1 cellular context compared by ENCODE assay signal in the genomic region with DNA sequence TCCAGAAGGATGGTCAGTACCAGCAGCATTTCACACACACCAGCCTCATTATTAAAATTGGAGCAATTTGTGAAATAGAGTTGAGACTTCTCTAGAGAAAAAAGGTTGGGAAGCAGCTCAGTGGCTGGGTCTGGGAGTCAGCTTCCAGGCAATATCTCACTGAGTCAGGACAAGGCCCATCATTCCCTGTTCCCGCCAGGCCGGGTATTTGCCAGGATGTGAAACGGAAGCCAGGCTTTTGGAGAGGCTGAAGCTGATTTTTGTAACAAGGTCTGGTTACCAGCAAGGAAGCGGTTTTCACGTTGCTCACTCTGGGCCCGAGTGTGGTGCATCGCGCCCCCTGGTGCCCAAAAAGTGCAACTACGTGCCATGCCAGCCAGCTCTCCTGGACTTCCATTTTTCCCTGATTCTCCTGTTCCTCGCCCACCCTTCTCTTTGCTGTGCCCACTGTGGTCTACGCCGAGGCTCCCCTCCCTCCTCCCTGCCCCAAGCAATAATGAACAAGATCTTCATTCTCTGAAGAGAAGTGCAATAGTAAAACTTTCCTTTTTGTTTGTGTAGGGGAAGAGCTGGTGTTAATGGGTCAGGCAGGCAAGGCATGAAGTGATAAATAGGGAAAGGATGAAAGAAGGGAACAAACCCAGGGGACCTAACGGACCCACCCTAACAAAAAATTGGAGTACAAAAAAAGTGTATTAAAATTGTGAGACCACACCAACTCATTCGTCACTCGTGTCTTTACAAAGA.
TF ChIP-seq lines count a peak whose summit lies in the region.

No MANE protein-coding gene starts in this region.

TF ChIP-seq in K562, 482 proteins besides CTCF, POLR2A, EP300 and RAD21 (continued from another document and continues in another):
- TF ChIP-seq RBM34 (IDR thresholded peaks at IDR 0.05; ENCODE audit: borderline replicate concordance, insufficient read depth, low read length): no peak
- TF ChIP-seq OTX1 (CRISPR knock-in tag; IDR thresholded peaks at IDR 0.05): no peak
- TF ChIP-seq GABPB2 (CRISPR knock-in tag; conservative IDR thresholded peaks at IDR 0.05): no peak
- TF ChIP-seq NFATC3 (IDR thresholded peaks at IDR 0.05): no peak
- TF ChIP-seq TCF7L2 (IDR thresholded peaks at IDR 0.05; ENCODE audit: low read depth, low read length): no peak
- no peak for TF ChIP-seq MCM2 (IDR thresholded peaks at IDR 0.05; ENCODE audit: low read depth)
- TF ChIP-seq ZNF133 (CRISPR knock-in tag; IDR thresholded peaks at IDR 0.05): no peak
- TF ChIP-seq SMC3 (conservative IDR thresholded peaks at IDR 0.05; ENCODE audit: insufficient read depth, low read depth, low read length): peak; percentile 98
- 0 out of 2 replicates have a peak, but pooled peaks have one; percentile 13 for TF ChIP-seq ETV1 (tag; conservative IDR thresholded peaks at IDR 0.05; ENCODE audit: low read depth)
- TF ChIP-seq BCOR (IDR thresholded peaks at IDR 0.05): no peak
- TF ChIP-seq ZNF511 (CRISPR knock-in tag; IDR thresholded peaks at IDR 0.05): peak; percentile 35; the same call in 1 of the 2 replicates
- 0 out of 2 replicates have a peak, but pooled peaks have one; percentile 15 for TF ChIP-seq ESRRA (IDR thresholded peaks at IDR 0.05; ENCODE audit: borderline replicate concordance, low read depth)
- TF ChIP-seq, protein P1, sequence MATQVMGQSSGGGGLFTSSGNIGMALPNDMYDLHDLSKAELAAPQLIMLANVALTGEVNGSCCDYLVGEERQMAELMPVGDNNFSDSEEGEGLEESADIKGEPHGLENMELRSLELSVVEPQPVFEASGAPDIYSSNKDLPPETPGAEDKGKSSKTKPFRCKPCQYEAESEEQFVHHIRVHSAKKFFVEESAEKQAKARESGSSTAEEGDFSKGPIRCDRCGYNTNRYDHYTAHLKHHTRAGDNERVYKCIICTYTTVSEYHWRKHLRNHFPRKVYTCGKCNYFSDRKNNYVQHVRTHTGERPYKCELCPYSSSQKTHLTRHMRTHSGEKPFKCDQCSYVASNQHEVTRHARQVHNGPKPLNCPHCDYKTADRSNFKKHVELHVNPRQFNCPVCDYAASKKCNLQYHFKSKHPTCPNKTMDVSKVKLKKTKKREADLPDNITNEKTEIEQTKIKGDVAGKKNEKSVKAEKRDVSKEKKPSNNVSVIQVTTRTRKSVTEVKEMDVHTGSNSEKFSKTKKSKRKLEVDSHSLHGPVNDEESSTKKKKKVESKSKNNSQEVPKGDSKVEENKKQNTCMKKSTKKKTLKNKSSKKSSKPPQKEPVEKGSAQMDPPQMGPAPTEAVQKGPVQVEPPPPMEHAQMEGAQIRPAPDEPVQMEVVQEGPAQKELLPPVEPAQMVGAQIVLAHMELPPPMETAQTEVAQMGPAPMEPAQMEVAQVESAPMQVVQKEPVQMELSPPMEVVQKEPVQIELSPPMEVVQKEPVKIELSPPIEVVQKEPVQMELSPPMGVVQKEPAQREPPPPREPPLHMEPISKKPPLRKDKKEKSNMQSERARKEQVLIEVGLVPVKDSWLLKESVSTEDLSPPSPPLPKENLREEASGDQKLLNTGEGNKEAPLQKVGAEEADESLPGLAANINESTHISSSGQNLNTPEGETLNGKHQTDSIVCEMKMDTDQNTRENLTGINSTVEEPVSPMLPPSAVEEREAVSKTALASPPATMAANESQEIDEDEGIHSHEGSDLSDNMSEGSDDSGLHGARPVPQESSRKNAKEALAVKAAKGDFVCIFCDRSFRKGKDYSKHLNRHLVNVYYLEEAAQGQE (CRISPR knock-in tag; IDR thresholded peaks at IDR 0.05; ENCODE audit: low read depth): no peak
- no peak for TF ChIP-seq SETDB1 (IDR thresholded peaks at IDR 0.05; ENCODE audit: low read length)
- peak; percentile 34; the same call in 1 of the 2 replicates for TF ChIP-seq JUND (IDR thresholded peaks at IDR 0.05; ENCODE audit: borderline replicate concordance, low read depth, low read length)
- no peak for TF ChIP-seq JUND (tag; IDR thresholded peaks at IDR 0.05; ENCODE audit: borderline replicate concordance, low read depth, low read length)
- TF ChIP-seq TFAP4 (CRISPR knock-in tag; IDR thresholded peaks at IDR 0.05; ENCODE audit: borderline replicate concordance): peak; percentile 39; the same call in 1 of the 2 replicates
- TF ChIP-seq MAFK (IDR thresholded peaks at IDR 0.05; ENCODE audit: low read length): no peak
- TF ChIP-seq POLR3A (IDR thresholded peaks at IDR 0.05; ENCODE audit: borderline replicate concordance, extremely low read depth, insufficient read depth, insufficient read length): no peak
- TF ChIP-seq ATF2 (CRISPR knock-in tag; IDR thresholded peaks at IDR 0.05): no peak
- TF ChIP-seq ETV6 (IDR thresholded peaks at IDR 0.05; ENCODE audit: borderline replicate concordance in 1 of 2, low read depth in 2 of 2, low read length in 1 of 2): no peak
- TF ChIP-seq ETV6 (CRISPR knock-in tag; IDR thresholded peaks at IDR 0.05; ENCODE audit: borderline replicate concordance): no peak
- TF ChIP-seq NFIC (IDR thresholded peaks at IDR 0.05): no peak
- no peak for TF ChIP-seq MBD2 (IDR thresholded peaks at IDR 0.05; ENCODE audit: borderline replicate concordance, low read depth)
- no peak for TF ChIP-seq PHF8 (IDR thresholded peaks at IDR 0.05; ENCODE audit: borderline replicate concordance, low read length)
- no peak for TF ChIP-seq NFRKB (IDR thresholded peaks at IDR 0.05; ENCODE audit: low read depth)
- TF ChIP-seq ZBTB26 (CRISPR knock-in tag; IDR thresholded peaks at IDR 0.05): no peak
- no peak for TF ChIP-seq ZNF717 (CRISPR knock-in tag; IDR thresholded peaks at IDR 0.05)
- 0 out of 2 replicates have a peak, but pooled peaks have one; percentile 40 for TF ChIP-seq MYNN (IDR thresholded peaks at IDR 0.05)
- TF ChIP-seq MYNN (CRISPR knock-in tag; IDR thresholded peaks at IDR 0.05): no peak
- TF ChIP-seq BHLHE40 (IDR thresholded peaks at IDR 0.05; ENCODE audit: low read length): 0 out of 2 replicates have a peak, but pooled peaks have one; percentile 44
- TF ChIP-seq FOXA3 (CRISPR knock-in tag; conservative IDR thresholded peaks at IDR 0.05 in 1 of 2, IDR thresholded peaks at IDR 0.05 in 1 of 2): no peak
- no peak for TF ChIP-seq HIVEP1 (CRISPR knock-in tag; IDR thresholded peaks at IDR 0.05)
- 0 out of 2 replicates have a peak, but pooled peaks have one; percentile 23 for TF ChIP-seq EHMT2 (IDR thresholded peaks at IDR 0.05)
- TF ChIP-seq XRCC5 (IDR thresholded peaks at IDR 0.05; ENCODE audit: low read depth, low read length): peak; percentile 34; the same call in 1 of the 2 replicates
- no peak for TF ChIP-seq ZNF699 (CRISPR knock-in tag; IDR thresholded peaks at IDR 0.05; ENCODE audit: insufficient replicate concordance)
- TF ChIP-seq MEF2D (tag; conservative IDR thresholded peaks at IDR 0.05; ENCODE audit: low read depth): no peak
- TF ChIP-seq STAT5A (IDR thresholded peaks at IDR 0.05; ENCODE audit: borderline replicate concordance, low read length): no peak
- 0 out of 2 replicates have a peak, but pooled peaks have one; percentile 32 for TF ChIP-seq FOXK1 (CRISPR knock-in tag; IDR thresholded peaks at IDR 0.05; ENCODE audit: borderline replicate concordance)
- no peak for TF ChIP-seq RAD51 (IDR thresholded peaks at IDR 0.05; ENCODE audit: borderline replicate concordance, low read depth)
- no peak for TF ChIP-seq NR0B1 (IDR thresholded peaks at IDR 0.05; ENCODE audit: partially characterized antibody)
- TF ChIP-seq KLF6 (CRISPR knock-in tag; IDR thresholded peaks at IDR 0.05; ENCODE audit: borderline replicate concordance): no peak
- no peak for TF ChIP-seq IRF9 (tag; IDR thresholded peaks at IDR 0.05)
- peak; percentile 49 for TF ChIP-seq ZFP36 (IDR thresholded peaks at IDR 0.05; ENCODE audit: low read depth, low read length, partially characterized antibody)
- TF ChIP-seq MAZ (CRISPR knock-in tag; conservative IDR thresholded peaks at IDR 0.05 in 1 of 2, IDR thresholded peaks at IDR 0.05 in 1 of 2): no peak
- 0 out of 2 replicates have a peak, but pooled peaks have one; percentile 29 for TF ChIP-seq HCFC1 (IDR thresholded peaks at IDR 0.05; ENCODE audit: low read depth, low read length)
- TF ChIP-seq MXD1 (CRISPR knock-in tag; IDR thresholded peaks at IDR 0.05; ENCODE audit: borderline replicate concordance, poor library complexity, severe bottlenecking): no peak
- TF ChIP-seq, protein P2, sequence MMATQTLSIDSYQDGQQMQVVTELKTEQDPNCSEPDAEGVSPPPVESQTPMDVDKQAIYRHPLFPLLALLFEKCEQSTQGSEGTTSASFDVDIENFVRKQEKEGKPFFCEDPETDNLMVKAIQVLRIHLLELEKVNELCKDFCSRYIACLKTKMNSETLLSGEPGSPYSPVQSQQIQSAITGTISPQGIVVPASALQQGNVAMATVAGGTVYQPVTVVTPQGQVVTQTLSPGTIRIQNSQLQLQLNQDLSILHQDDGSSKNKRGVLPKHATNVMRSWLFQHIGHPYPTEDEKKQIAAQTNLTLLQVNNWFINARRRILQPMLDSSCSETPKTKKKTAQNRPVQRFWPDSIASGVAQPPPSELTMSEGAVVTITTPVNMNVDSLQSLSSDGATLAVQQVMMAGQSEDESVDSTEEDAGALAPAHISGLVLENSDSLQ (IDR thresholded peaks at IDR 0.05): no peak
- TF ChIP-seq DACH1 (IDR thresholded peaks at IDR 0.05; ENCODE audit: partially characterized antibody): no peak
- TF ChIP-seq CBX1 (IDR thresholded peaks at IDR 0.05; ENCODE audit: low read depth): no peak
